Comparison of ENCODE assay signal across 8 cellular contexts in genomic region chr20:49608752-49609670, GRCh38. TPM values are rescaled to one million over a fixed set of nuclear protein-coding genes. Genes with fewer than 3 reads are reported as not detected.
DNase-seq lines count a peak whose midpoint lies in the region; ATAC-seq and TF ChIP-seq lines count a peak whose summit lies in the region.

No MANE protein-coding gene starts in this region.

- ATAC-seq in GM18868 (IDR thresholded peaks at IDR 0.05; ENCODE audit: unreplicated experiment): peak; percentile 62
- peak; percentile 85 for ATAC-seq in activated naive CD8-positive, alpha-beta T cell treated with anti-CD3 and anti-CD28 coated beads, Interleukin-2, amount 10 ng/mL, durations not matched to agents 7 days and 5 days (ENCODE audit: low read depth)
- peak; percentile 51 to 69 for ATAC-seq in right cardiac atrium
- no peak for ATAC-seq in GM18861 (IDR thresholded peaks at IDR 0.05; ENCODE audit: unreplicated experiment)

- no peaks in the 10 kb centered on the region for H3K27me3 ChIP-seq in right cardiac atrium (ENCODE audit: control insufficient read depth, insufficient read depth)
- H3K27me3 ChIP-seq in sigmoid colon: peaks cover 0 to 4% (median 0%) of the 10 kb centered on the region in 3 donors

- POLR2A ChIA-PET in activated naive CD8-positive, alpha-beta T cell treated with anti-CD3 and anti-CD28 coated beads, Interleukin-2, amount 10 ng/mL, durations not matched to agents 7 days and 5 days (lab: Charles Lee): interaction anchor here (0.6 to 3.9 kb wide), 3 partner anchors 13 to 67 kb away, joined by 3 to 43 read pairs (median 6); no protein-coding TSS in a partner anchor

- WGBS in right cardiac atrium: 7% methylated on average over 17 of the region's 17 CpGs
- WGBS in sigmoid colon, 2 donors: 4 to 7% methylated on average over 17 of the region's 17 CpGs

- peak overlapping the region; percentile 10 for H3K27ac Mint-ChIP-seq in activated naive CD8-positive, alpha-beta T cell treated with anti-CD3 and anti-CD28 coated beads, Interleukin-2, amount 10 ng/mL, durations not matched to agents 7 days and 5 days

- no peaks in the 10 kb centered on the region for H3K36me3 Mint-ChIP-seq in activated naive CD8-positive, alpha-beta T cell treated with anti-CD3 and anti-CD28 coated beads, Interleukin-2, amount 10 ng/mL, durations not matched to agents 7 days and 5 days

- no peak for TF ChIP-seq EP300 in sigmoid colon (IDR thresholded peaks at IDR 0.05)

- H3K36me3 ChIP-seq in sigmoid colon: no peaks in the 10 kb centered on the region

- H3K4me3 Mint-ChIP-seq in activated naive CD8-positive, alpha-beta T cell treated with anti-CD3 and anti-CD28 coated beads, Interleukin-2, amount 10 ng/mL, durations not matched to agents 7 days and 5 days: peak overlapping the region; percentile 41

- intact Hi-C loops in right cardiac atrium (cut with DNase I) (loop anchor here (2.0 to 10.0 kb wide), 5 partner anchors 66 to 284 kb away; no protein-coding TSS in a partner anchor), sigmoid colon (cut with DNase I) (loop anchor here (1.0 to 5.0 kb wide), 3 partner anchors 66 to 319 kb away; no protein-coding TSS in a partner anchor)

- no peak overlapping the region for H3K27ac ChIP-seq in right cardiac atrium (ENCODE audit: low read length)
- H3K27ac ChIP-seq in sigmoid colon: no peak overlapping the region

- TF ChIP-seq CTCF in sigmoid colon (IDR thresholded peaks at IDR 0.05): peak; percentile 91 to 98 (median 96)

- H3K4me3 ChIP-seq in right cardiac atrium (ENCODE audit: low read length) (no peak overlapping the region), sigmoid colon (no peak overlapping the region)

- H3K4me1 ChIP-seq in right cardiac atrium (ENCODE audit: control insufficient read depth, insufficient read depth, low read length): no peaks in the 10 kb centered on the region
- H3K4me1 ChIP-seq in sigmoid colon: peaks cover 0 to 26% (median 19%) of the 10 kb centered on the region in 4 donors

- H3K27me3 Mint-ChIP-seq in activated naive CD8-positive, alpha-beta T cell treated with anti-CD3 and anti-CD28 coated beads, Interleukin-2, amount 10 ng/mL, durations not matched to agents 7 days and 5 days: no peaks in the 10 kb centered on the region

- no peaks in the 10 kb centered on the region for H3K9me3 ChIP-seq in right cardiac atrium (ENCODE audit: control insufficient read depth, low read length)
- no peaks in the 10 kb centered on the region for H3K9me3 ChIP-seq in sigmoid colon

- no peak for TF ChIP-seq POLR2A in sigmoid colon (IDR thresholded peaks at IDR 0.05)

- no peaks in the 10 kb centered on the region for H3K9me3 Mint-ChIP-seq in activated naive CD8-positive, alpha-beta T cell treated with anti-CD3 and anti-CD28 coated beads, Interleukin-2, amount 10 ng/mL, durations not matched to agents 7 days and 5 days

- H3K4me1 Mint-ChIP-seq in activated naive CD8-positive, alpha-beta T cell treated with anti-CD3 and anti-CD28 coated beads, Interleukin-2, amount 10 ng/mL, durations not matched to agents 7 days and 5 days: peaks cover 24% of the 10 kb centered on the region

- peak; percentile 74 for DNase-seq in AG08396 (ENCODE audit: low spot score)
- DNase-seq in MV-4-11 (lab: John Stamatoyannopoulos, UW): peak; percentile 34
- peak; percentile 51 for DNase-seq in T follicular helper cell (ENCODE audit: low read depth)
- peak; percentile 80 for DNase-seq in activated naive CD8-positive, alpha-beta T cell treated with anti-CD3 and anti-CD28 coated beads, Interleukin-2, amount 10 ng/mL, durations not matched to agents 7 days and 5 days
- DNase-seq in right cardiac atrium: peak; percentile 53 to 83 (median 79)
- peak; percentile 82 for DNase-seq in sigmoid colon

RNA-seq across cellular contexts. Expression of gene PTGIS, which starts 41.1 kb away (rescaled TPM):
- total RNA-seq in activated naive CD8-positive, alpha-beta T cell treated with anti-CD3 and anti-CD28 coated beads, Interleukin-2, amount 10 ng/mL, durations not matched to agents 7 days and 5 days: under 1 TPM; 0.37 to 0.39 TPM
- total RNA-seq in right cardiac atrium (10 to 100 TPM; 51.7 to 98.4 (median 66.3) TPM), sigmoid colon (100 to 1,000 TPM in 1 of 4 donors, 10 to 100 TPM in 3; 55.3 to 241 (median 82.5) TPM)
- polyA plus RNA-seq in right cardiac atrium (19.9 TPM), sigmoid colon (10 to 100 TPM in 1 of 3 donors, 1 to 10 TPM in 1, under 1 TPM in 1; 0.46 to 12.0 (median 5.8) TPM)

Comparison
In these comparisons a context has a peak if more than half of its experiments do, and no peak if none do; other contexts are left out.
1. RNA of gene PTGIS, which starts 41.1 kb away (total RNA-seq): 55.3 to 241 TPM in sigmoid colon and 51.7 to 98.4 TPM in right cardiac atrium; 0.37 to 0.39 TPM in activated naive CD8-positive, alpha-beta T cell treated with anti-CD3 and anti-CD28 coated beads, Interleukin-2, amount 10 ng/mL, durations not matched to agents 7 days and 5 days; every median in the first group is over 10 times any median in the second.
2. Peak in every context shown above with its lines, with median percentiles within 50 percentile points of each other: DNase-seq.